ENCODE assay signal across 3 cellular contexts in the genomic region with DNA sequence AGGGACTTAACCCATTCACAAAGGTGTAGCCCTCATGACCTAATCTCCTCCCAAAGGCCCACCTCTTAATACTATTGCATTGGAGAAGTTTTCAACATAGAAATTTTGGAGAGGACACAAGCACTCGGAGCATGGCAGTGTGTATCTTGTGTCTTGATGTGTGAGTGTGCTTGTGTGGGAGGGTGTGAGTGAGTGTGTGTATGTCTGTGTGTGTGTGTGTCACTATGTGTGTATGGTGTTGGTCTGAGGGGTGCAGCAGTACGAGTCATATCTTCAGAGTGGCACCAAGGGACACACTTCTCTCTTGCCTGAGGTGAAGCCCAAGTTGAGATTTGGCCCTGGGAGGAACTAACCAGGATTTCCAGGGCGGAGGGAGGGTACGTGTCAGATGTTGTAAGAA.
TF ChIP-seq lines count a peak whose summit lies in the region.

No MANE protein-coding gene starts in this region.

TF ChIP-seq in IMR-90, 13 proteins besides CTCF, POLR2A, EP300 and RAD21 (continued from another document):
- TF ChIP-seq MXI1 (IDR thresholded peaks at IDR 0.05; ENCODE audit: borderline replicate concordance, low read depth, low read length) (no peak), RFX5 (IDR thresholded peaks at IDR 0.05; ENCODE audit: low read depth, low read length) (no peak), RCOR1 (IDR thresholded peaks at IDR 0.05; ENCODE audit: insufficient replicate concordance, low read length) (no peak), MAZ (IDR thresholded peaks at IDR 0.05; ENCODE audit: borderline replicate concordance, low read depth, low read length) (no peak), SMC3 (IDR thresholded peaks at IDR 0.05; ENCODE audit: low read depth, low read length) (no peak), NFE2L2 (IDR thresholded peaks at IDR 0.05; ENCODE audit: low read depth, low read length) (no peak), FOS (IDR thresholded peaks at IDR 0.05; ENCODE audit: low read depth, low read length) (no peak), CHD1 (IDR thresholded peaks at IDR 0.05; ENCODE audit: low read depth, low read length) (no peak)
- TF ChIP-seq, protein P1, sequence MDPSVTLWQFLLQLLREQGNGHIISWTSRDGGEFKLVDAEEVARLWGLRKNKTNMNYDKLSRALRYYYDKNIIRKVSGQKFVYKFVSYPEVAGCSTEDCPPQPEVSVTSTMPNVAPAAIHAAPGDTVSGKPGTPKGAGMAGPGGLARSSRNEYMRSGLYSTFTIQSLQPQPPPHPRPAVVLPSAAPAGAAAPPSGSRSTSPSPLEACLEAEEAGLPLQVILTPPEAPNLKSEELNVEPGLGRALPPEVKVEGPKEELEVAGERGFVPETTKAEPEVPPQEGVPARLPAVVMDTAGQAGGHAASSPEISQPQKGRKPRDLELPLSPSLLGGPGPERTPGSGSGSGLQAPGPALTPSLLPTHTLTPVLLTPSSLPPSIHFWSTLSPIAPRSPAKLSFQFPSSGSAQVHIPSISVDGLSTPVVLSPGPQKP (IDR thresholded peaks at IDR 0.05; ENCODE audit: borderline replicate concordance, low read depth, low read length): no peak
- TF ChIP-seq, protein P2, sequence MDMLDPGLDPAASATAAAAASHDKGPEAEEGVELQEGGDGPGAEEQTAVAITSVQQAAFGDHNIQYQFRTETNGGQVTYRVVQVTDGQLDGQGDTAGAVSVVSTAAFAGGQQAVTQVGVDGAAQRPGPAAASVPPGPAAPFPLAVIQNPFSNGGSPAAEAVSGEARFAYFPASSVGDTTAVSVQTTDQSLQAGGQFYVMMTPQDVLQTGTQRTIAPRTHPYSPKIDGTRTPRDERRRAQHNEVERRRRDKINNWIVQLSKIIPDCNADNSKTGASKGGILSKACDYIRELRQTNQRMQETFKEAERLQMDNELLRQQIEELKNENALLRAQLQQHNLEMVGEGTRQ (IDR thresholded peaks at IDR 0.05; ENCODE audit: low read depth, low read length): no peak
TF ChIP-seq in IMR-90: peak in this region for 0.

TF ChIP-seq in GM12878, 131 proteins besides CTCF, POLR2A, EP300 and RAD21:
- TF ChIP-seq, protein P3, sequence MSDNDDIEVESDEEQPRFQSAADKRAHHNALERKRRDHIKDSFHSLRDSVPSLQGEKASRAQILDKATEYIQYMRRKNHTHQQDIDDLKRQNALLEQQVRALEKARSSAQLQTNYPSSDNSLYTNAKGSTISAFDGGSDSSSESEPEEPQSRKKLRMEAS (IDR thresholded peaks at IDR 0.05; ENCODE audit: low read depth, low read length): no peak
- TF ChIP-seq RCOR1 (conservative IDR thresholded peaks at IDR 0.05; ENCODE audit: low read depth, low read length) (no peak), POLR2AphosphoS5 (IDR thresholded peaks at IDR 0.05; ENCODE audit: low read length) (no peak)
- TF ChIP-seq, protein P4, sequence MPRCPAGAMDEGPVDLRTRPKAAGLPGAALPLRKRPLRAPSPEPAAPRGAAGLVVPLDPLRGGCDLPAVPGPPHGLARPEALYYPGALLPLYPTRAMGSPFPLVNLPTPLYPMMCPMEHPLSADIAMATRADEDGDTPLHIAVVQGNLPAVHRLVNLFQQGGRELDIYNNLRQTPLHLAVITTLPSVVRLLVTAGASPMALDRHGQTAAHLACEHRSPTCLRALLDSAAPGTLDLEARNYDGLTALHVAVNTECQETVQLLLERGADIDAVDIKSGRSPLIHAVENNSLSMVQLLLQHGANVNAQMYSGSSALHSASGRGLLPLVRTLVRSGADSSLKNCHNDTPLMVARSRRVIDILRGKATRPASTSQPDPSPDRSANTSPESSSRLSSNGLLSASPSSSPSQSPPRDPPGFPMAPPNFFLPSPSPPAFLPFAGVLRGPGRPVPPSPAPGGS (IDR thresholded peaks at IDR 0.05; ENCODE audit: borderline replicate concordance, insufficient read depth, low read depth, low read length, poor library complexity, severe bottlenecking): peak; percentile 54

TF ChIP-seq in SK-N-SH treated with all-trans-retinoic acid at 6 μM for 48 hours, 23 proteins besides CTCF, POLR2A, EP300 and RAD21 (continued from another document):
- TF ChIP-seq, protein P5, sequence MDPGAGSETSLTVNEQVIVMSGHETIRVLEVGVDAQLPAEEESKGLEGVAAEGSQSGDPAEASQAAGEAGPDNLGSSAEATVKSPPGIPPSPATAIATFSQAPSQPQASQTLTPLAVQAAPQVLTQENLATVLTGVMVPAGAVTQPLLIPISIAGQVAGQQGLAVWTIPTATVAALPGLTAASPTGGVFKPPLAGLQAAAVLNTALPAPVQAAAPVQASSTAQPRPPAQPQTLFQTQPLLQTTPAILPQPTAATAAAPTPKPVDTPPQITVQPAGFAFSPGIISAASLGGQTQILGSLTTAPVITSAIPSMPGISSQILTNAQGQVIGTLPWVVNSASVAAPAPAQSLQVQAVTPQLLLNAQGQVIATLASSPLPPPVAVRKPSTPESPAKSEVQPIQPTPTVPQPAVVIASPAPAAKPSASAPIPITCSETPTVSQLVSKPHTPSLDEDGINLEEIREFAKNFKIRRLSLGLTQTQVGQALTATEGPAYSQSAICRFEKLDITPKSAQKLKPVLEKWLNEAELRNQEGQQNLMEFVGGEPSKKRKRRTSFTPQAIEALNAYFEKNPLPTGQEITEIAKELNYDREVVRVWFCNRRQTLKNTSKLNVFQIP (CRISPR knock-in tag; IDR thresholded peaks at IDR 0.05; ENCODE audit: borderline replicate concordance, low read depth): no peak
- TF ChIP-seq TOX (CRISPR knock-in tag; IDR thresholded peaks at IDR 0.05; ENCODE audit: borderline replicate concordance) (no peak), PPARA (CRISPR knock-in tag; IDR thresholded peaks at IDR 0.05; ENCODE audit: borderline replicate concordance) (no peak), ZFP3 (CRISPR knock-in tag; IDR thresholded peaks at IDR 0.05) (no peak), TCF4 (CRISPR knock-in tag; IDR thresholded peaks at IDR 0.05; ENCODE audit: borderline replicate concordance) (no peak), RARB (CRISPR knock-in tag; IDR thresholded peaks at IDR 0.05) (no peak)
